8 cellular contexts compared by ENCODE assay signal in the genomic region with DNA sequence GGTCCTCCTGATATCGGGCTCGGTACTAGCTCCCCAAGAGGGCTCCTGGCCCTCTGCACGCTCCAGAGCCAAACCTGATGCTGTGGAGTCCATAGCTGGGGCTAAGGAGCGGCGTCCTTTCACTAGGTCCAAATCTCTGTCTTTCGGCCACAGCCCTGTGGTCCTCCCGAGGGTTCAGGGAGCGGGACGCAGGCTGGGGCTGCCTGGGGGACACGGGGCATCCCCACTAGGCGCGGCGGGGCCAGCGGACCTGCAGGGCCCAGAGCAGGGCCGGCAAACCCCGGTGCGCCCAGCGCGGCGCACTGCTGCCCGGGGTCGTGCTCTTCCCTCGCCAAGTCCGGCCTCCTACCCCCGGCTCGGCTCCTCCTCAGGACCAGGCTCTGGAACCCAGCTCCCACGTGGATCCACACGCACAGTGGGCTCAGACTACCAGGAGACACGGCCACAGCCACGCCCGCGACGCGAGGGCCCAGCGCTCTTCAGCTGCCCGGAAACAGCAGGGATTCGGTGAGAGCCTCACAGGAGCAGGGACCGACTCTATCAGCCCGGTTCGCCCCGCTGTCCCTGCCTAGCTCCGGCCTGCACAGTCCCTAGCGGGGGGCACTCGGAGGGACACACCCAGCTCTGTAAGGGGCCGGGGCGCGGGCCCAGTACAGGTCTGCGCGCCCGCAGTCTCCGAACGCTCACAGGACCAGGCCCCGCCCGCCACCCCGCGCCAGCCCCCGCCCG. TPM values are rescaled to one million over a fixed set of nuclear protein-coding genes. Genes with fewer than 3 reads are reported as not detected.
DNase-seq lines count a peak whose midpoint lies in the region; ATAC-seq, FAIRE-seq and TF ChIP-seq lines count a peak whose summit lies in the region.

No MANE protein-coding gene starts in this region.

- peak overlapping the region; percentile 79 for H3K4me3 Mint-ChIP-seq in activated naive CD8-positive, alpha-beta T cell

- peaks cover 25% of the 10 kb centered on the region for H3K36me3 Mint-ChIP-seq in activated naive CD8-positive, alpha-beta T cell

- H3K27ac Mint-ChIP-seq in activated naive CD8-positive, alpha-beta T cell = no peak overlapping the region

- H3K27ac ChIP-seq in neutrophil = peak overlapping the region; percentile 6

- ATAC-seq in HG02763 (IDR thresholded peaks at IDR 0.05; ENCODE audit: unreplicated experiment) = peak; percentile 37

- no peaks in the 10 kb centered on the region for H3K9me3 ChIP-seq in neutrophil

- peaks cover 17% of the 10 kb centered on the region for H3K27me3 ChIP-seq in neutrophil

- no peak for TF ChIP-seq POLR2A in GM12891 (IDR thresholded peaks at IDR 0.05; ENCODE audit: low read depth, low read length)

- peak; percentile 30 for DNase-seq in ACHN
- peak; percentile 44 for DNase-seq in GM12891 (ENCODE audit: insufficient read length, low spot score)
- DNase-seq in NCI-H345 (lab: John Stamatoyannopoulos, UW) = peak; percentile 48
- peak in 40 of 42 donors; percentile 18 to 71 (median 49) for DNase-seq in head of caudate nucleus
- no peak for DNase-seq in dedifferentiated amniotic fluid mesenchymal stem cell (ENCODE audit: extremely low spot score)

- H3K4me3 ChIP-seq in neutrophil (ENCODE audit: low read depth in 1 of 2, low read length in 1 of 2) = peak overlapping the region; percentile 65 to 66

- H3K4me1 Mint-ChIP-seq in activated naive CD8-positive, alpha-beta T cell (ENCODE audit: low read depth) = peaks cover 22% of the 10 kb centered on the region

- H3K4me1 ChIP-seq in neutrophil (ENCODE audit: control insufficient read depth in 1 of 2, insufficient read depth in 1 of 2, low read depth in 1 of 2, low read length in 1 of 2) = peaks cover 8 to 14% of the 10 kb centered on the region in 2 experiments

- TF ChIP-seq CTCF in neutrophil (IDR thresholded peaks at IDR 0.05) = no peak

- intact Hi-C loops in head of caudate nucleus (cut with DNase I) = loop anchor here (5.0 kb wide), 1 partner anchor 37 kb away; a partner anchor contains a TSS

- H3K27me3 Mint-ChIP-seq in activated naive CD8-positive, alpha-beta T cell = no peaks in the 10 kb centered on the region

- in situ Hi-C loops in ACHN (cut with HindIII; ENCODE audit: low pct_ligation_motif_present, low pct_unique_long_range_greater_than_20kb, low sequenced_read_pairs) = no loop called here

- peaks cover 9% of the 10 kb centered on the region for H3K9me3 Mint-ChIP-seq in activated naive CD8-positive, alpha-beta T cell (ENCODE audit: low read depth)

- H3K36me3 ChIP-seq in neutrophil = no peaks in the 10 kb centered on the region

- FAIRE-seq in GM12891 (lab: Jason Lieb, UNC) = no peak

TF ChIP-seq in GM12891, 5 proteins besides CTCF, POLR2A, EP300 and RAD21:
- TF ChIP-seq POLR2AphosphoS5 (IDR thresholded peaks at IDR 0.05; ENCODE audit: low read depth, low read length) = no peak
- TF ChIP-seq SPI1 (IDR thresholded peaks at IDR 0.05; ENCODE audit: low read depth, low read length) = no peak
- no peak for TF ChIP-seq POU2F2 (IDR thresholded peaks at IDR 0.05; ENCODE audit: low read depth, low read length)
- no peak for TF ChIP-seq PAX5 (IDR thresholded peaks at IDR 0.05; ENCODE audit: insufficient read depth, low read length, severe bottlenecking)
- TF ChIP-seq TAF1 (IDR thresholded peaks at IDR 0.05; ENCODE audit: low read depth, low read length) = no peak

RNA-seq across cellular contexts. Expression of a gene that starts 0.6 kb away (rescaled TPM):
- polyA plus RNA-seq in GM12891 (2012; ENCODE audit: low read depth, missing spikeins) = 3.5 TPM

RNA-seq across cellular contexts. Expression of a gene that starts 6.6 kb away (rescaled TPM):
- 0.65 TPM for polyA plus RNA-seq in GM12891 (2012; ENCODE audit: low read depth, missing spikeins)

RNA-seq across cellular contexts. Expression of a gene that starts 37.4 kb away (rescaled TPM):
- 45.2 TPM for polyA plus RNA-seq in GM12891 (2012; ENCODE audit: low read depth, missing spikeins)

RNA-seq across cellular contexts. Expression of a gene that starts 48.3 kb away (rescaled TPM):
- polyA plus RNA-seq in GM12891 (2012; ENCODE audit: low read depth, missing spikeins) = 0.24 TPM
